ENCODE assay signal across 10 cellular contexts in the genomic region with DNA sequence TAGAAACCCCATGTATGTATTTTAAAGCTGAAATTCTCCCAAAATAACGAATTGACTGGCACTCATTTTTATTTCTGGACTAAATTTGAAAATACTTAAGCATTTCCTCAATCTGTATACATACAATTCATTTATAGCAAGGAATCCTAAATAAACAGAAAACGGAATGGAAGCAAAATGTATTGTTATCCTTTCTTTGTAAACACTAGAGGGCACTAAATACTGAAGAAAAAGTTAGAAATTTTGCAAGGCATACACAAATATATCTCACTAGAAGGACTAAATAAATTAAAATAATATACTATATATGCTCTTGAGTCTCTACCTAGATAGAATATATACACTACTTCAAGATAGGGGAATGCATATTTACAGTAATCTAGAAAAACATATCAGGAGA. TPM values are rescaled to one million over a fixed set of nuclear protein-coding genes. Genes with fewer than 3 reads are reported as not detected.
DNase-seq lines count a peak whose midpoint lies in the region; ATAC-seq, FAIRE-seq and TF ChIP-seq lines count a peak whose summit lies in the region.
"Had no signal": no experiment of that assay in that cellular context is flagged by ENCODE, and none has a peak within 500 bp of the region (broad histone marks: within the 10 kb centered on the region; RNA-seq: fewer than 3 reads in every experiment).

No MANE protein-coding gene starts in this region.

- in situ Hi-C loops in GM23248 (cut with MboI): no loop called here

- FAIRE-seq in A549 (lab: Jason Lieb, UNC): peak; percentile 36

- H3K4me3 ChIP-seq in A549 (no peak overlapping the region), GM23248 (no peak overlapping the region), fibroblast of mammary gland (ENCODE audit: control insufficient read depth, low read depth, low read length) (no peak overlapping the region)
- H3K4me3 ChIP-seq: SJSA1 had no signal

- TF ChIP-seq POLR2A in A549 (IDR thresholded peaks at IDR 0.05; ENCODE audit: low read length): no peak

- no peaks in the 10 kb centered on the region for H3K9me3 Mint-ChIP-seq in stimulated activated naive CD8-positive, alpha-beta T cell treated with anti-CD3 and anti-CD28 coated beads, Interleukin-15, amount 100 ng/mL, for 72 hours
- H3K9me3 Mint-ChIP-seq: activated naive CD4-positive, alpha-beta T cell treated with anti-CD3 and anti-CD28 coated beads, Interleukin-2, amount 10 ng/mL, durations not matched to agents 7 days and 5 days had no signal

- H4K20me1 ChIP-seq in GM23248 (ENCODE audit: insufficient read depth): no peaks in the 10 kb centered on the region

- ATAC-seq in A549: peak in 1 of 2 experiments; percentile 61; a peak in 2 of 6 replicates
- ATAC-seq in GM18870 (IDR thresholded peaks at IDR 0.05; ENCODE audit: unreplicated experiment): no peak
- ATAC-seq in stimulated activated naive CD8-positive, alpha-beta T cell treated with anti-CD3 and anti-CD28 coated beads, Interleukin-15, amount 100 ng/mL, for 72 hours: no peak

- TF ChIP-seq EP300 in A549 (IDR thresholded peaks at IDR 0.05): no peak

- TF ChIP-seq CTCF in A549 (IDR thresholded peaks at IDR 0.05): peak; percentile 49; the same call in 2 of the 3 replicates
- TF ChIP-seq CTCF in fibroblast of mammary gland (conservative IDR thresholded peaks at IDR 0.05; ENCODE audit: control insufficient read depth, insufficient read depth, low read depth, low read length): peak; percentile 15

- H3K4me2 ChIP-seq in A549 (no peak overlapping the region), GM23248 (ENCODE audit: unreplicated experiment) (no peak overlapping the region)

- H3K27ac Mint-ChIP-seq in stimulated activated naive CD8-positive, alpha-beta T cell treated with anti-CD3 and anti-CD28 coated beads, Interleukin-15, amount 100 ng/mL, for 72 hours: no peak overlapping the region
- H3K27ac Mint-ChIP-seq: activated naive CD4-positive, alpha-beta T cell treated with anti-CD3 and anti-CD28 coated beads, Interleukin-2, amount 10 ng/mL, durations not matched to agents 7 days and 5 days had no signal

- no peaks in the 10 kb centered on the region for H3K27me3 ChIP-seq in GM23248 (replicated peaks; ENCODE audit: insufficient read depth)
- H3K27me3 ChIP-seq: SJSA1 had no signal

- POLR2A ChIA-PET in A549 (lab: Yijun Ruan, JAX): no interaction called here

- H3K36me3 ChIP-seq in GM23248 (ENCODE audit: low read depth): no peaks in the 10 kb centered on the region
- H3K36me3 ChIP-seq: SJSA1 had no signal

- CTCF ChIA-PET in A549 (lab: Yijun Ruan, JAX): interaction anchor here (0.7 to 3.3 kb wide), 7 partner anchors 9 to 162 kb away, joined by 3 to 41 read pairs (median 4); no protein-coding TSS in a partner anchor

- no peaks in the 10 kb centered on the region for H3K9me2 ChIP-seq in GM23248 (ENCODE audit: insufficient read depth)

- H3K27ac ChIP-seq in A549: no peak overlapping the region
- no peak overlapping the region for H3K27ac ChIP-seq in GM23248
- H3K27ac ChIP-seq: SJSA1 had no signal

- H3K9me3 ChIP-seq in A549 (no peaks in the 10 kb centered on the region), GM23248 (ENCODE audit: low read depth) (no peaks in the 10 kb centered on the region)
- H3K9me3 ChIP-seq: SJSA1 had no signal

- H3K9ac ChIP-seq in GM23248: no peak overlapping the region

- H3K4me3 Mint-ChIP-seq in stimulated activated naive CD8-positive, alpha-beta T cell treated with anti-CD3 and anti-CD28 coated beads, Interleukin-15, amount 100 ng/mL, for 72 hours: no peak overlapping the region
- H3K4me3 Mint-ChIP-seq: activated naive CD4-positive, alpha-beta T cell treated with anti-CD3 and anti-CD28 coated beads, Interleukin-2, amount 10 ng/mL, durations not matched to agents 7 days and 5 days had no signal

- no peaks in the 10 kb centered on the region for H3K4me1 Mint-ChIP-seq in stimulated activated naive CD8-positive, alpha-beta T cell treated with anti-CD3 and anti-CD28 coated beads, Interleukin-15, amount 100 ng/mL, for 72 hours
- H3K4me1 Mint-ChIP-seq: activated naive CD4-positive, alpha-beta T cell treated with anti-CD3 and anti-CD28 coated beads, Interleukin-2, amount 10 ng/mL, durations not matched to agents 7 days and 5 days had no signal

- TF ChIP-seq RAD21 in A549 (conservative IDR thresholded peaks at IDR 0.05 in 1 of 2, IDR thresholded peaks at IDR 0.05 in 1 of 2): peak; percentile 61 to 69

- WGBS in A549 (ENCODE audit: missing lambda C conversion rate): 1% methylated on average over 2 of the region's 2 CpGs
- WGBS in GM23248 (ENCODE audit: low coverage in 1 of 2, low lambda C conversion rate in 2 of 2, missing lambda C conversion rate in 2 of 2), 2 experiments: 1 to 6% methylated on average over 2 of the region's 2 CpGs

- H3K27me3 Mint-ChIP-seq in stimulated activated naive CD8-positive, alpha-beta T cell treated with anti-CD3 and anti-CD28 coated beads, Interleukin-15, amount 100 ng/mL, for 72 hours: peaks cover 6% of the 10 kb centered on the region
- H3K27me3 Mint-ChIP-seq: activated naive CD4-positive, alpha-beta T cell treated with anti-CD3 and anti-CD28 coated beads, Interleukin-2, amount 10 ng/mL, durations not matched to agents 7 days and 5 days had no signal

- no peaks in the 10 kb centered on the region for H3F3A ChIP-seq in GM23248 (ENCODE audit: insufficient read depth)

- no peak overlapping the region for H2AFZ ChIP-seq in GM23248

- no peaks in the 10 kb centered on the region for H3K4me1 ChIP-seq in A549
- no peaks in the 10 kb centered on the region for H3K4me1 ChIP-seq in GM23248 (ENCODE audit: insufficient read depth)
- H3K4me1 ChIP-seq: SJSA1 had no signal

- DNase-seq in A549 (ENCODE audit: low read depth in 1 of 2, low spot score in 1 of 2) (peak in 1 of 2 experiments; percentile 13), GM23248 (peak; percentile 24), NCI-H82 (lab: John Stamatoyannopoulos, UW) (peak; percentile 4), fibroblast of mammary gland (ENCODE audit: low read depth) (no peak), cortex of kidney (lab: John Stamatoyannopoulos, UW) (no peak), DMS114 treated with DMSO at 0.1 percent for 48 hours (lab: John Stamatoyannopoulos, UW; ENCODE audit: unreplicated experiment) (no peak)
- no peak for DNase-seq in stimulated activated naive CD8-positive, alpha-beta T cell treated with anti-CD3 and anti-CD28 coated beads, Interleukin-15, amount 100 ng/mL, for 72 hours
- DNase-seq: activated naive CD4-positive, alpha-beta T cell treated with anti-CD3 and anti-CD28 coated beads, Interleukin-2, amount 10 ng/mL, durations not matched to agents 7 days and 5 days had no signal

- H3K79me2 ChIP-seq in GM23248 (ENCODE audit: insufficient read depth): no peaks in the 10 kb centered on the region

TF ChIP-seq in A549, 52 proteins besides CTCF, POLR2A, EP300 and RAD21:
- TF ChIP-seq MYC (IDR thresholded peaks at IDR 0.05; ENCODE audit: borderline replicate concordance, low read length) (no peak), SMC3 (IDR thresholded peaks at IDR 0.05) (peak; percentile 53)

RNA-seq across cellular contexts. Expression of a gene that starts 23.1 kb away (rescaled TPM):
- polyA plus RNA-seq in A549 (2011; rRNA removed) (8.6 and 12.9 TPM in 2 replicates), A549 (2017; fragmentation: RNase III; extraction: RNeasy Plus Mini Kit Qiagen cat#74134 plus additional on column Dnase treatment) (2.7 to 3.3 TPM (median 3.1 TPM) in 3 replicates), GM23248 (2016; fragmentation: Nextera tagmentation; extraction: Ambion mirVana) (not detected in 2 replicates)
- 1.0 and 1.4 TPM in 2 replicates for polyA plus RNA-seq in A549 (2012; cell fraction: cytosol; rRNA removed)
- 2.1 and 2.3 TPM in 2 replicates for polyA plus RNA-seq in A549 (2012; cell fraction: nucleus; rRNA removed)
- polyA minus RNA-seq in A549 (2011; rRNA and poly(A)+ RNA removed): 13.5 and 16.2 TPM in 2 replicates
- total RNA-seq in GM23248 (2014; rRNA removed; shearing (Covaris generic)): not detected in 2 replicates
- total RNA-seq: SJSA1 had no signal

Comparison
In these comparisons a context has a peak if more than half of its experiments do, and no peak if none do; other contexts are left out.
1. DNase-seq: peak in GM23248 (single experiment) and NCI-H82 (single experiment); none in fibroblast of mammary gland (single experiment), cortex of kidney (single experiment), DMS114 treated with DMSO at 0.1 percent for 48 hours (single experiment) and stimulated activated naive CD8-positive, alpha-beta T cell treated with anti-CD3 and anti-CD28 coated beads, Interleukin-15, amount 100 ng/mL, for 72 hours (0 of 2).